ENCODE assay signal across 8 cellular contexts in the genomic region with DNA sequence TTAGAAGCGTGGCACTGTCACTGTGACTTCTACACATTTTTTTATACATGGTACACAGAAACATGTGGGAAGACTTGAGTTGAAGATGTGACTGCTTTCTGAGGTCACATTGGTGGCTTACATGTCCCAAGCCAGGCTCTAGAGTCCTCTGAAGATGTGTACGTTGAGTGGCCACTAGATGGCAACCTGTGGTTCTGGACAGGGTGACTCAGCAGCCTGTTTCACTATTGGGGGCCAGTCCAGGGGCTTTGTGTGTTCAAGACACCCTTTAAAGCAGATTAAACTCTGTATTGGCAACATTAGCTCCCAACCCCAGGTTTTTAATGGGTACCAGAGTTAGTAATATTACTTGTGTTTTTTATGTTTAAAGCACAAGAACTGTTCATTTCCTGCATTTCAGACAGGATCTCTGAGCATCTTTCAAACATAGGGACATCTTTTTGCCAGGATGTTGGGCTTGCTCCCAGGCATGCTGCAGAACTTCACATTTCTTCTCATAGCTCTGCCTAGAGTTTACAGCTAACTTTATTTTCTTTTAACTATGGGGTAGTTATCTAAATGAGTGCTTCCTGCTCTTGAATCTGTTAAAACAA. TPM values are rescaled to one million over a fixed set of nuclear protein-coding genes. Genes with fewer than 3 reads are reported as not detected.
DNase-seq lines count a peak whose midpoint lies in the region; ATAC-seq lines count a peak whose summit lies in the region.

No MANE protein-coding gene starts in this region.

- H3K27me3 ChIP-seq in BLaER1 treated with 17β-estradiol and CSF1 and Interleukin-3, amounts not matched to agents 10 nM and 100 nM = no peaks in the 10 kb centered on the region

- H3K9me3 ChIP-seq in BLaER1 treated with 17β-estradiol and CSF1 and Interleukin-3, amounts not matched to agents 10 nM and 100 nM (replicated peaks in 1 of 11) = no peaks in the 10 kb centered on the region

- ATAC-seq in GM18909 (IDR thresholded peaks at IDR 0.05; ENCODE audit: poor library complexity, unreplicated experiment) = peak; percentile 98
- ATAC-seq in HG03135 (IDR thresholded peaks at IDR 0.05; ENCODE audit: unreplicated experiment) = peak; percentile 98

- DNase-seq in NCI-H345 treated with DMSO at 0.1 percent for 48 hours (lab: John Stamatoyannopoulos, UW; ENCODE audit: unreplicated experiment) = peak; percentile 12
- peak; percentile 40 to 42 for DNase-seq in activated CD4-positive, alpha-beta T cell treated with anti-CD3 and anti-CD28 coated beads for 4 hours
- peak; percentile 50 to 77 for DNase-seq in dermis microvascular lymphatic vessel endothelial cell (ENCODE audit: low read depth in 2 of 2)
- peak; percentile 88 for DNase-seq in medulla oblongata (ENCODE audit: extremely low spot score)
- DNase-seq in stimulated activated CD8-positive, alpha-beta memory T cell treated with anti-CD3 and anti-CD28 coated beads, Interleukin-4, amount 100 ng/mL, for 24 hours (ENCODE audit: low read depth) = peak; percentile 30

- H3K4me3 ChIP-seq in BLaER1 treated with 17β-estradiol and CSF1 and Interleukin-3, amounts not matched to agents 10 nM and 100 nM = no peak overlapping the region

- peaks cover 40 to 78% (median 62%) of the 10 kb centered on the region in 11 experiments for H3K36me3 ChIP-seq in BLaER1 treated with 17β-estradiol and CSF1 and Interleukin-3, amounts not matched to agents 10 nM and 100 nM

- peak overlapping the region in 10 of 11 experiments; percentile 10 to 83 (median 44); a peak in 17 of 22 replicates for H3K27ac ChIP-seq in BLaER1 treated with 17β-estradiol and CSF1 and Interleukin-3, amounts not matched to agents 10 nM and 100 nM

- peak overlapping the region in 1 of 11 experiments; percentile 58; a peak in 1 of 22 replicates for H3K9ac ChIP-seq in BLaER1 treated with 17β-estradiol and CSF1 and Interleukin-3, amounts not matched to agents 10 nM and 100 nM

- no peak overlapping the region for H3K4me2 ChIP-seq in BLaER1 treated with 17β-estradiol and CSF1 and Interleukin-3, amounts not matched to agents 10 nM and 100 nM

- peaks cover 16 to 47% (median 30%) of the 10 kb centered on the region in 10 experiments; a peak in 19 of 20 replicates for H3K4me1 ChIP-seq in BLaER1 treated with 17β-estradiol and CSF1 and Interleukin-3, amounts not matched to agents 10 nM and 100 nM

- H4K20me1 ChIP-seq in BLaER1 treated with 17β-estradiol and CSF1 and Interleukin-3, amounts not matched to agents 10 nM and 100 nM = peaks cover 0 to 9% (median 0%) of the 10 kb centered on the region in 11 experiments; a peak in 1 of 22 replicates

RNA-seq across cellular contexts. Expression of gene DCUN1D4, which starts 53.0 kb away (rescaled TPM):
- 21.4 and 31.2 TPM in 2 replicates for total RNA-seq in dermis microvascular lymphatic vessel endothelial cell

Comparison
In these comparisons a context has a peak if more than half of its experiments do, and no peak if none do; other contexts are left out.
1. DNase-seq: peak in every context shown above with its lines; median percentile 88 in medulla oblongata; 64 in dermis microvascular lymphatic vessel endothelial cell; 41 in activated CD4-positive, alpha-beta T cell treated with anti-CD3 and anti-CD28 coated beads for 4 hours; 30 in stimulated activated CD8-positive, alpha-beta memory T cell treated with anti-CD3 and anti-CD28 coated beads, Interleukin-4, amount 100 ng/mL, for 24 hours; 12 in NCI-H345 treated with DMSO at 0.1 percent for 48 hours.